Comparison of ENCODE assay signal across 9 cellular contexts in genomic region chr20:25017257-25017803, GRCh38. TPM values are rescaled to one million over a fixed set of nuclear protein-coding genes. Genes with fewer than 3 reads are reported as not detected.
DNase-seq lines count a peak whose midpoint lies in the region; ATAC-seq and TF ChIP-seq lines count a peak whose summit lies in the region.
"Had no signal": no experiment of that assay in that cellular context is flagged by ENCODE, and none has a peak within 500 bp of the region (broad histone marks: within the 10 kb centered on the region; RNA-seq: fewer than 3 reads in every experiment).

No MANE protein-coding gene starts in this region.

- TF ChIP-seq RAD21 in HCT116 (IDR thresholded peaks at IDR 0.05; ENCODE audit: low read depth) = no peak

- H3K9ac ChIP-seq in HCT116 (ENCODE audit: low read length) (no peak overlapping the region), endodermal cell (ENCODE audit: extremely low read depth, low read length, poor library complexity, severe bottlenecking) (no peak overlapping the region)

- H3K9me3 ChIP-seq in HCT116 (ENCODE audit: control insufficient read depth in 1 of 2, insufficient read depth in 1 of 2, low read depth in 1 of 2, low read length in 2 of 2) (no peaks in the 10 kb centered on the region), endodermal cell (ENCODE audit: control insufficient read depth, low read length) (no peaks in the 10 kb centered on the region), prostate gland (no peaks in the 10 kb centered on the region)

- intact Hi-C loops in HCT116 (cut with micrococcal nuclease) (no loop called here), prostate gland (cut with DNase I) (no loop called here)

- H2AFZ ChIP-seq in HCT116 (ENCODE audit: low read depth, low read length, poor library complexity, severe bottlenecking) = no peak overlapping the region

- WGBS in endodermal cell (ENCODE audit: insufficient coverage in 1 of 2, insufficient read length in 1 of 2), 2 experiments = 81 to 86% methylated on average over 4 to 14 of the region's 14 CpGs
- 29% methylated on average over 14 of the region's 14 CpGs for WGBS in prostate gland

- no peak overlapping the region for H3K4me3 ChIP-seq in HCT116 (replicated peaks in 1 of 2; ENCODE audit: low read depth in 1 of 2, low read length in 2 of 2)
- no peak overlapping the region for H3K4me3 ChIP-seq in endodermal cell (ENCODE audit: low read length)
- no peak overlapping the region for H3K4me3 ChIP-seq in prostate gland

- no peaks in the 10 kb centered on the region for H3K9me3 Mint-ChIP-seq in endodermal cell

- H3K27me3 ChIP-seq in HCT116 (ENCODE audit: insufficient read depth, low read length) = no peaks in the 10 kb centered on the region
- H3K27me3 ChIP-seq in endodermal cell (ENCODE audit: control insufficient read depth, insufficient read depth, low read length, poor library complexity, severe bottlenecking) = no peaks in the 10 kb centered on the region
- H3K27me3 ChIP-seq in prostate gland (replicated peaks; ENCODE audit: insufficient read depth) = no peaks in the 10 kb centered on the region

- H3K36me3 Mint-ChIP-seq in endodermal cell (ENCODE audit: low read depth) = no peaks in the 10 kb centered on the region

- peak overlapping the region; percentile 89 for H3K27ac Mint-ChIP-seq in endodermal cell

- CTCF ChIA-PET in HCT116 (lab: Charles Lee) = no interaction called here

- H3K27ac ChIP-seq in HCT116 (ENCODE audit: low read depth, low read length) (no peak overlapping the region), endodermal cell (ENCODE audit: low read depth, low read length) (no peak overlapping the region), prostate gland (peak overlapping the region; percentile 60 to 83)

- TF ChIP-seq CTCF in HCT116 (IDR thresholded peaks at IDR 0.05 in 2 of 3, conservative IDR thresholded peaks at IDR 0.05 in 1 of 3; ENCODE audit: borderline replicate concordance in 1 of 3, insufficient read depth in 1 of 3, low read depth in 2 of 3, low read length in 2 of 3) (no peak), endodermal cell (conservative IDR thresholded peaks at IDR 0.05) (no peak), prostate gland (IDR thresholded peaks at IDR 0.05) (peak in 1 of 4 experiments; percentile 30)

- peaks cover 20% of the 10 kb centered on the region for H3K4me1 Mint-ChIP-seq in endodermal cell

- H4K20me1 ChIP-seq in HCT116 (ENCODE audit: insufficient read depth) = no peaks in the 10 kb centered on the region

- no TSS peak for BruUV-seq in HCT116 (replicated peaks; lab: Mats Ljungman, UMichigan)

- H3K4me1 ChIP-seq in HCT116 (ENCODE audit: control insufficient read depth in 1 of 2, insufficient read depth in 2 of 2, low read length in 2 of 2) = peaks cover 12 to 14% of the 10 kb centered on the region in 2 experiments
- H3K4me1 ChIP-seq in endodermal cell (ENCODE audit: control insufficient read depth, insufficient read depth, low read length) = no peaks in the 10 kb centered on the region
- peaks cover 13% of the 10 kb centered on the region for H3K4me1 ChIP-seq in prostate gland (replicated peaks)

- H3K4me2 ChIP-seq in HCT116 (ENCODE audit: low read length) = peak overlapping the region; percentile 61

- TF ChIP-seq POLR2A in HCT116 (IDR thresholded peaks at IDR 0.05; ENCODE audit: borderline replicate concordance, extremely low read depth, insufficient read depth, insufficient read length) (no peak), prostate gland (IDR thresholded peaks at IDR 0.05) (no peak)

- POLR2A ChIA-PET in HCT116 (lab: Charles Lee) = no interaction called here

- H3K36me3 ChIP-seq in HCT116 (ENCODE audit: control insufficient read depth in 1 of 2, insufficient read depth in 2 of 2, low read length in 2 of 2) (no peaks in the 10 kb centered on the region), endodermal cell (ENCODE audit: control insufficient read depth, insufficient read depth, low read length) (no peaks in the 10 kb centered on the region), prostate gland (peaks cover 0 to 3% of the 10 kb centered on the region in 2 donors)

- ATAC-seq in HCT116 = peak; percentile 89
- ATAC-seq in GM21381 (IDR thresholded peaks at IDR 0.05; ENCODE audit: unreplicated experiment) = no peak
- no peak for ATAC-seq in GM21390 (IDR thresholded peaks at IDR 0.05; ENCODE audit: unreplicated experiment)

- DNase-seq in HCT116 (ENCODE audit: low read depth, low spot score) = no peak
- DNase-seq in NCI-H2196 (lab: John Stamatoyannopoulos, UW; ENCODE audit: unreplicated experiment) = peak; percentile 88
- peak; percentile 90 for DNase-seq in endodermal cell
- peak; percentile 98 for DNase-seq in prostate gland (ENCODE audit: low spot score)
- DNase-seq in stimulated activated naive CD4-positive, alpha-beta T cell (lab: John Stamatoyannopoulos, UW) = no peak
- DNase-seq in effector CD4-positive, alpha-beta T cell = no peak
- DNase-seq: activated gamma-delta T cell treated with Interleukin-2 at 50 U/mL for 16 hours had no signal

- H3K27me3 Mint-ChIP-seq in endodermal cell (ENCODE audit: insufficient read depth) = no peaks in the 10 kb centered on the region

- no peaks in the 10 kb centered on the region for H3K9me2 ChIP-seq in HCT116 (ENCODE audit: insufficient read depth)

- RAD21 ChIA-PET in HCT116 (lab: Charles Lee; ENCODE audit: low non-redundant PET in 1 of 2, low total read pairs in 2 of 2, uncharacterized antibody in 2 of 2, unreplicated experiment in 2 of 2) = no interaction called here

- H3K4me3 Mint-ChIP-seq in endodermal cell = peak overlapping the region; percentile 17

- no peaks in the 10 kb centered on the region for H3K79me2 ChIP-seq in HCT116 (ENCODE audit: insufficient read depth, low read length)

TF ChIP-seq in HCT116, 20 proteins besides CTCF, POLR2A, EP300 and RAD21:
- no peak for TF ChIP-seq FOSL1 (IDR thresholded peaks at IDR 0.05; ENCODE audit: low read depth)
- 0 out of 2 replicates have a peak, but pooled peaks have one; percentile 47 for TF ChIP-seq CEBPB (IDR thresholded peaks at IDR 0.05; ENCODE audit: low read depth)

RNA-seq across cellular contexts. Expression of gene APMAP, which starts 24.8 kb away (rescaled TPM):
- total RNA-seq in HCT116 (2021; ENCODE audit: unreplicated experiment) = 82.7 TPM
- polyA plus RNA-seq in HCT116 (2012) = 71.6 and 86.6 TPM in 2 replicates
- total RNA-seq in endodermal cell = 10 to 100 TPM; 60.2 to 65.6 TPM
- 76.8 TPM for polyA plus RNA-seq in endodermal cell (2013, experiment 1 of 2)
- 70.0 TPM for polyA plus RNA-seq in endodermal cell (2013, experiment 2 of 2)
- total RNA-seq in prostate gland = 10 to 100 TPM; 70.5 to 93.8 TPM

RNA-seq across cellular contexts. Expression of gene ACSS1, which starts 40.6 kb away (rescaled TPM):
- total RNA-seq in HCT116 (2021; ENCODE audit: unreplicated experiment) (0.27 TPM), endodermal cell (under 1 TPM in 1 of 2 donors, not detected in 1; 0.22 TPM), prostate gland (100 to 1,000 TPM; 111 to 170 TPM)
- polyA plus RNA-seq in HCT116 (2012) = not detected in 2 replicates
- 0.68 TPM for polyA plus RNA-seq in endodermal cell (2013, experiment 1 of 2)
- polyA plus RNA-seq in endodermal cell (2013, experiment 2 of 2) = 0.50 TPM

Comparison
In these comparisons a context has a peak if more than half of its experiments do, and no peak if none do; other contexts are left out.
1. DNase-seq: peak in NCI-H2196 (single experiment), endodermal cell (single experiment) and prostate gland (single experiment); none in HCT116 (single experiment), stimulated activated naive CD4-positive, alpha-beta T cell (0 of 6) and effector CD4-positive, alpha-beta T cell (single experiment).
2. H3K27ac ChIP-seq: peak in prostate gland (2 of 2); none in HCT116 (single experiment) and endodermal cell (single experiment).
3. RNA of gene ACSS1, which starts 40.6 kb away (total RNA-seq): 111 to 170 TPM in prostate gland; 0.27 TPM in HCT116 (single experiment) and 0.22 TPM in endodermal cell; every median in the first group is over 10 times any median in the second.